ENCODE assay signal across 1 cellular context in genomic region chr11:124077266-124077665, GRCh38.
TF ChIP-seq lines count a peak whose summit lies in the region.

No MANE protein-coding gene starts in this region.

TF ChIP-seq in K562, 482 proteins besides CTCF, POLR2A, EP300 and RAD21:
- TF ChIP-seq ZNF263 (CRISPR knock-in tag; IDR thresholded peaks at IDR 0.05; ENCODE audit: borderline replicate concordance): no peak
- TF ChIP-seq ZNF41 (CRISPR knock-in tag; conservative IDR thresholded peaks at IDR 0.05): no peak
- TF ChIP-seq NR4A1 (CRISPR knock-in tag; IDR thresholded peaks at IDR 0.05): no peak
- TF ChIP-seq NR4A1 (tag; IDR thresholded peaks at IDR 0.05): no peak
- no peak for TF ChIP-seq SIX5 (IDR thresholded peaks at IDR 0.05; ENCODE audit: borderline replicate concordance in 1 of 2, insufficient read depth in 1 of 2, low read depth in 1 of 2, low read length in 2 of 2)
- TF ChIP-seq ZNF512 (tag; IDR thresholded peaks at IDR 0.05): peak; percentile 92
- no peak for TF ChIP-seq HINFP (tag; conservative IDR thresholded peaks at IDR 0.05; ENCODE audit: low read depth)
TF ChIP-seq in K562: peak in this region for 1.
